1 cellular context compared by ENCODE assay signal in the genomic region with DNA sequence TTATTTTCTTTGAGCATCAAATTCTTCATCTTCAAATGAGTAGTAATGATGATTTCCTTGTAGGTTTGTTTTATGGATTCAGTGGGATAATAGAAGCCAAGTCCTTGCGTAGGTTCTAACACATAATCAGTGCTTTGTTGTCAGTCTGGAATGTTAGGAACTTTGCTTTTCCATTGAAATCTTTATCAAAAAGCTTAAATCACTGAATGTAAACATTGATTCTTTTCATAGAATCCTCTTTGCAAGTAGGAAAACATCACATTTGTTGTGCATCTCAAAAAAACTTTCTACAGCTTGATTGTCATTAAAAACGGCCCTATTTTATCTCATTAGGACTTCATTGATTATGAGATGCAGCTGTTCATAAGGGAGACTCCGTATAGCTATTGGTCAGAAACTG.
TF ChIP-seq lines count a peak whose summit lies in the region.

No MANE protein-coding gene starts in this region.

TF ChIP-seq in WTC11, 78 proteins besides CTCF, POLR2A, EP300 and RAD21 (continued from another document):
- TF ChIP-seq, protein P1, sequence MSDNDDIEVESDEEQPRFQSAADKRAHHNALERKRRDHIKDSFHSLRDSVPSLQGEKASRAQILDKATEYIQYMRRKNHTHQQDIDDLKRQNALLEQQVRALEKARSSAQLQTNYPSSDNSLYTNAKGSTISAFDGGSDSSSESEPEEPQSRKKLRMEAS (CRISPR knock-in tag; IDR thresholded peaks at IDR 0.05) = no peak
TF ChIP-seq in WTC11: peak in this region for 0.
